2 cellular contexts compared by ENCODE assay signal in the genomic region with DNA sequence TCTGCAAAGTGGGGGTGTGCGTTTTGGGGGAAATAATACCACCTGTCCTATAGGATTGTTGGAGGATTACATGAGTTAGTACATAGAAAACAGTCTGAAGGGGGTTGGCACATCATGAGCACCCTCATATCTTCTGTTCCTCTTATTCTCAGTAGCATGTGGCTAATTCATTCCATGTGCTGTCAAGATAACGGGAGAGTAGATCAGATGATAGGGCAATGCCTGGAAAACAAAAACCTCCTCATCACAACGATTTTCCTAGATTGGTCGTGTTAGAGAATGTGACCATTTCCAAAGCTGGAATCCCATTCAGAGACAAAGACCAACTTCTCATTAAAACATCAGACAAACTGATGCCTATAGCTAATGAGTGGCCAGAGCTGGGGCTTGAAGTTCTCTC.
TF ChIP-seq lines count a peak whose summit lies in the region.

No MANE protein-coding gene starts in this region.

TF ChIP-seq in SK-N-SH, 30 proteins besides CTCF, POLR2A, EP300 and RAD21 (continued from another document):
- TF ChIP-seq, protein P1, sequence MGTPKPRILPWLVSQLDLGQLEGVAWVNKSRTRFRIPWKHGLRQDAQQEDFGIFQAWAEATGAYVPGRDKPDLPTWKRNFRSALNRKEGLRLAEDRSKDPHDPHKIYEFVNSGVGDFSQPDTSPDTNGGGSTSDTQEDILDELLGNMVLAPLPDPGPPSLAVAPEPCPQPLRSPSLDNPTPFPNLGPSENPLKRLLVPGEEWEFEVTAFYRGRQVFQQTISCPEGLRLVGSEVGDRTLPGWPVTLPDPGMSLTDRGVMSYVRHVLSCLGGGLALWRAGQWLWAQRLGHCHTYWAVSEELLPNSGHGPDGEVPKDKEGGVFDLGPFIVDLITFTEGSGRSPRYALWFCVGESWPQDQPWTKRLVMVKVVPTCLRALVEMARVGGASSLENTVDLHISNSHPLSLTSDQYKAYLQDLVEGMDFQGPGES (IDR thresholded peaks at IDR 0.05; ENCODE audit: low read depth, low read length) = no peak
- TF ChIP-seq MXI1 (IDR thresholded peaks at IDR 0.05; ENCODE audit: low read depth, low read length) (peak; percentile 68; the same call in 1 of the 2 replicates), FOSL2 (IDR thresholded peaks at IDR 0.05; ENCODE audit: borderline replicate concordance, low read depth) (no peak), GATA2 (CRISPR knock-in tag; IDR thresholded peaks at IDR 0.05) (peak; percentile 95), USF2 (IDR thresholded peaks at IDR 0.05; ENCODE audit: borderline replicate concordance, low read depth, low read length) (no peak), YY1 (IDR thresholded peaks at IDR 0.05; ENCODE audit: low read depth) (no peak), GABPA (IDR thresholded peaks at IDR 0.05; ENCODE audit: low read depth) (no peak), SMC3 (IDR thresholded peaks at IDR 0.05; ENCODE audit: low read depth, low read length) (no peak), MAX (IDR thresholded peaks at IDR 0.05; ENCODE audit: low read depth) (no peak), NFIC (IDR thresholded peaks at IDR 0.05; ENCODE audit: borderline replicate concordance) (no peak), POLR2AphosphoS5 (IDR thresholded peaks at IDR 0.05; ENCODE audit: low read depth, low read length) (no peak), CHD2 (IDR thresholded peaks at IDR 0.05; ENCODE audit: low read length, partially characterized antibody) (peak; percentile 67), RCOR1 (IDR thresholded peaks at IDR 0.05; ENCODE audit: low read length) (peak; percentile 88), ELF1 (IDR thresholded peaks at IDR 0.05) (no peak), FOXJ3 (CRISPR knock-in tag; IDR thresholded peaks at IDR 0.05) (no peak), EZH2phosphoT487 (IDR thresholded peaks at IDR 0.05; ENCODE audit: borderline replicate concordance, low read depth) (no peak), RXRA (IDR thresholded peaks at IDR 0.05; ENCODE audit: borderline replicate concordance, low read depth) (no peak), RFX5 (IDR thresholded peaks at IDR 0.05; ENCODE audit: low read length) (no peak), SIN3A (IDR thresholded peaks at IDR 0.05; ENCODE audit: borderline replicate concordance, low read depth, low read length) (no peak)
- TF ChIP-seq, protein P2, sequence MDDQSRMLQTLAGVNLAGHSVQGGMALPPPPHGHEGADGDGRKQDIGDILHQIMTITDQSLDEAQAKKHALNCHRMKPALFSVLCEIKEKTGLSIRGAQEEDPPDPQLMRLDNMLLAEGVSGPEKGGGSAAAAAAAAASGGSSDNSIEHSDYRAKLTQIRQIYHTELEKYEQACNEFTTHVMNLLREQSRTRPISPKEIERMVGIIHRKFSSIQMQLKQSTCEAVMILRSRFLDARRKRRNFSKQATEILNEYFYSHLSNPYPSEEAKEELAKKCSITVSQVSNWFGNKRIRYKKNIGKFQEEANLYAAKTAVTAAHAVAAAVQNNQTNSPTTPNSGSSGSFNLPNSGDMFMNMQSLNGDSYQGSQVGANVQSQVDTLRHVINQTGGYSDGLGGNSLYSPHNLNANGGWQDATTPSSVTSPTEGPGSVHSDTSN (IDR thresholded peaks at IDR 0.05) = no peak
- TF ChIP-seq, protein P3, sequence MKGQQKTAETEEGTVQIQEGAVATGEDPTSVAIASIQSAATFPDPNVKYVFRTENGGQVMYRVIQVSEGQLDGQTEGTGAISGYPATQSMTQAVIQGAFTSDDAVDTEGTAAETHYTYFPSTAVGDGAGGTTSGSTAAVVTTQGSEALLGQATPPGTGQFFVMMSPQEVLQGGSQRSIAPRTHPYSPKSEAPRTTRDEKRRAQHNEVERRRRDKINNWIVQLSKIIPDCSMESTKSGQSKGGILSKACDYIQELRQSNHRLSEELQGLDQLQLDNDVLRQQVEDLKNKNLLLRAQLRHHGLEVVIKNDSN (IDR thresholded peaks at IDR 0.05; ENCODE audit: borderline replicate concordance, low read depth) = no peak
TF ChIP-seq in SK-N-SH: peak in this region for 4.

TF ChIP-seq in SK-N-SH treated with all-trans-retinoic acid at 6 μM for 48 hours, 23 proteins besides CTCF, POLR2A, EP300 and RAD21 (continued from another document):
- TF ChIP-seq, protein P4, sequence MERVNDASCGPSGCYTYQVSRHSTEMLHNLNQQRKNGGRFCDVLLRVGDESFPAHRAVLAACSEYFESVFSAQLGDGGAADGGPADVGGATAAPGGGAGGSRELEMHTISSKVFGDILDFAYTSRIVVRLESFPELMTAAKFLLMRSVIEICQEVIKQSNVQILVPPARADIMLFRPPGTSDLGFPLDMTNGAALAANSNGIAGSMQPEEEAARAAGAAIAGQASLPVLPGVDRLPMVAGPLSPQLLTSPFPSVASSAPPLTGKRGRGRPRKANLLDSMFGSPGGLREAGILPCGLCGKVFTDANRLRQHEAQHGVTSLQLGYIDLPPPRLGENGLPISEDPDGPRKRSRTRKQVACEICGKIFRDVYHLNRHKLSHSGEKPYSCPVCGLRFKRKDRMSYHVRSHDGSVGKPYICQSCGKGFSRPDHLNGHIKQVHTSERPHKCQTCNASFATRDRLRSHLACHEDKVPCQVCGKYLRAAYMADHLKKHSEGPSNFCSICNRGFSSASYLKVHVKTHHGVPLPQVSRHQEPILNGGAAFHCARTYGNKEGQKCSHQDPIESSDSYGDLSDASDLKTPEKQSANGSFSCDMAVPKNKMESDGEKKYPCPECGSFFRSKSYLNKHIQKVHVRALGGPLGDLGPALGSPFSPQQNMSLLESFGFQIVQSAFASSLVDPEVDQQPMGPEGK (CRISPR knock-in tag; IDR thresholded peaks at IDR 0.05; ENCODE audit: borderline replicate concordance) = no peak
- TF ChIP-seq, protein P5, sequence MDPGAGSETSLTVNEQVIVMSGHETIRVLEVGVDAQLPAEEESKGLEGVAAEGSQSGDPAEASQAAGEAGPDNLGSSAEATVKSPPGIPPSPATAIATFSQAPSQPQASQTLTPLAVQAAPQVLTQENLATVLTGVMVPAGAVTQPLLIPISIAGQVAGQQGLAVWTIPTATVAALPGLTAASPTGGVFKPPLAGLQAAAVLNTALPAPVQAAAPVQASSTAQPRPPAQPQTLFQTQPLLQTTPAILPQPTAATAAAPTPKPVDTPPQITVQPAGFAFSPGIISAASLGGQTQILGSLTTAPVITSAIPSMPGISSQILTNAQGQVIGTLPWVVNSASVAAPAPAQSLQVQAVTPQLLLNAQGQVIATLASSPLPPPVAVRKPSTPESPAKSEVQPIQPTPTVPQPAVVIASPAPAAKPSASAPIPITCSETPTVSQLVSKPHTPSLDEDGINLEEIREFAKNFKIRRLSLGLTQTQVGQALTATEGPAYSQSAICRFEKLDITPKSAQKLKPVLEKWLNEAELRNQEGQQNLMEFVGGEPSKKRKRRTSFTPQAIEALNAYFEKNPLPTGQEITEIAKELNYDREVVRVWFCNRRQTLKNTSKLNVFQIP (CRISPR knock-in tag; IDR thresholded peaks at IDR 0.05; ENCODE audit: borderline replicate concordance, low read depth) = no peak
- peak; percentile 58; the same call in 1 of the 2 replicates for TF ChIP-seq TCF4 (CRISPR knock-in tag; IDR thresholded peaks at IDR 0.05; ENCODE audit: borderline replicate concordance)
- no peak for TF ChIP-seq ZFP30 (CRISPR knock-in tag; IDR thresholded peaks at IDR 0.05)
